7 cellular contexts compared by ENCODE assay signal in the genomic region with DNA sequence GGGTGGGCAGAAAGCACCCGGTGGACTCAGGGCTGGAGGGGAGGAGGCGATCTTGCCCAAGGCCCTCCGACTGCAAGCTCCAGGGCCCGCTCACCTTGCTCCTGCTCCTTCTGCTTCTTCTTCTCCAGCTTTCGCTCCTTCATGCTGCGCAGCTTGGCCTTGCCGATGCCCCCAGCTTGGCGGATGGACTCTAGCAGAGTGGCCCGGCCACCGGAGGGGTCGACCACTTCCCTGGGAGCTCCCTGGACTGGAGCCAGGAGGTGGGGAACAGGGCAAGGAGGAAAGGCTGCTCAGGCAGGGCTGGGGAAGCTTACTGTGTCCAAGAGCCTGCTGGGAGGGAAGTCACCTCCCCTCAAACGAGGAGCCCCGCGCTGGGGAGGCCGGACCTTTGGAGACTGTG.
DNase-seq lines count a peak whose midpoint lies in the region; ATAC-seq and TF ChIP-seq lines count a peak whose summit lies in the region.
"Not testable (repeated sequence)": the region's sequence is repeated elsewhere in the genome, so short reads cannot be mapped to it uniquely, and the experiment has no call there.

No MANE protein-coding gene starts in this region.

- not testable (repeated sequence) for H3K27me3 ChIP-seq in Panc1 (ENCODE audit: control insufficient read depth, insufficient read depth, low read length); body of pancreas; ovary; spleen (replicated peaks in 1 of 7); transverse colon

- not testable (repeated sequence) for BruUV-seq in Panc1 (replicated peaks; lab: Mats Ljungman, UMichigan)

- not testable (repeated sequence) for DNase-seq in Panc1 (ENCODE audit: low read depth, low spot score)
- DNase-seq in body of pancreas (peak in 3 of 4 donors; percentile 6 to 18 (median 10)), Right ventricle myocardium superior (peak; percentile 5), lower leg skin (ENCODE audit: low spot score in 2 of 2) (peak; percentile 15 to 82), ovary (peak in 4 of 5 donors; percentile 6 to 36 (median 26)), spleen (peak; percentile 31), transverse colon (peak; percentile 4)

- not testable (repeated sequence) for H3K36me3 ChIP-seq in Panc1 (ENCODE audit: control insufficient read depth, insufficient read depth, low read length); body of pancreas (replicated peaks in 1 of 2; ENCODE audit: insufficient read depth in 1 of 2, low read depth in 2 of 2); ovary; transverse colon
- H3K36me3 ChIP-seq in spleen: peaks cover 0 to 22% (median 8%) of the 10 kb centered on the region in 6 donors

- intact Hi-C loops in Panc1 (cut with micrococcal nuclease; ENCODE audit: unreplicated experiment); body of pancreas (cut with DNase I); Right ventricle myocardium superior (cut with DNase I); lower leg skin (cut with DNase I; ENCODE audit: low total_unique reads); ovary (cut with DNase I); spleen (cut with DNase I; ENCODE audit: low total_unique reads); transverse colon (cut with DNase I; ENCODE audit: low total_unique reads): not testable (repeated sequence)

- WGBS in body of pancreas, 2 donors: 71 to 91% methylated on average over 4 to 6 of the region's 15 CpGs
- 80 to 94% methylated on average over 3 to 10 of the region's 15 CpGs for WGBS in lower leg skin, 2 donors
- 78 to 89% methylated on average over 8 to 11 of the region's 15 CpGs; no CpG with 5 or more reads in 1 of the 3 donors for WGBS in ovary, 3 donors
- 76 to 86% (median 84%) methylated on average over 3 to 9 of the region's 15 CpGs; no CpG with 5 or more reads in 2 of the 5 donors for WGBS in spleen, 5 donors
- WGBS in transverse colon (ENCODE audit: low coverage in 1 of 2), 2 donors: 98% methylated on average over 6 of the region's 15 CpGs; no CpG with 5 or more reads in 1 of the 2 donors

- not testable (repeated sequence) for ATAC-seq in Panc1; body of pancreas; Right ventricle myocardium superior (ENCODE audit: poor library complexity)

- H3K4me1 ChIP-seq in Panc1 (ENCODE audit: control insufficient read depth, insufficient read depth, low read length); body of pancreas; ovary (ENCODE audit: insufficient read depth); spleen; transverse colon: not testable (repeated sequence)

- CTCF ChIA-PET in Panc1 (lab: Charles Lee): not testable (repeated sequence)

- TF ChIP-seq POLR2A in body of pancreas (IDR thresholded peaks at IDR 0.05); lower leg skin (IDR thresholded peaks at IDR 0.05); ovary (IDR thresholded peaks at IDR 0.05); spleen (IDR thresholded peaks at IDR 0.05); transverse colon (IDR thresholded peaks at IDR 0.05): not testable (repeated sequence)

- POLR2A ChIA-PET in Panc1 (lab: Charles Lee): not testable (repeated sequence)

- not testable (repeated sequence) for H3K4me3 ChIP-seq in Panc1 (ENCODE audit: low read depth in 2 of 2, low read length in 2 of 2); body of pancreas; lower leg skin (ENCODE audit: low read depth, poor library complexity, severe bottlenecking); ovary; spleen; transverse colon

- in situ Hi-C loops in Panc1 (cut with HindIII; ENCODE audit: low pct_unique_long_range_greater_than_20kb, low sequenced_read_pairs); transverse colon (cut with MboI; ENCODE audit: low pct_ligation_motif_present in 1 of 4, low pct_unique_long_range_greater_than_20kb in 1 of 4, low sequenced_read_pairs in 3 of 4): not testable (repeated sequence)

- not testable (repeated sequence) for TF ChIP-seq EP300 in ovary (IDR thresholded peaks at IDR 0.05); transverse colon (IDR thresholded peaks at IDR 0.05; ENCODE audit: low read depth)

- H3K9me3 ChIP-seq in Panc1 (ENCODE audit: control insufficient read depth, insufficient read depth, low read depth, low read length); body of pancreas; ovary; spleen; transverse colon: not testable (repeated sequence)

- peak; percentile 13; the same call in 1 of the 2 replicates for TF ChIP-seq CTCF in Panc1 (IDR thresholded peaks at IDR 0.05)
- not testable (repeated sequence) for TF ChIP-seq CTCF in body of pancreas (IDR thresholded peaks at IDR 0.05); lower leg skin (IDR thresholded peaks at IDR 0.05); ovary (IDR thresholded peaks at IDR 0.05); spleen (IDR thresholded peaks at IDR 0.05 in 8 of 11, conservative IDR thresholded peaks at IDR 0.05 in 3 of 11); transverse colon (IDR thresholded peaks at IDR 0.05)

- not testable (repeated sequence) for H3K27ac ChIP-seq in Panc1 (ENCODE audit: low read length); body of pancreas; ovary; spleen; transverse colon
